24 cellular contexts compared by ENCODE assay signal in genomic region chr1:235552146-235552716, GRCh38. TPM values are rescaled to one million over a fixed set of nuclear protein-coding genes. Genes with fewer than 3 reads are reported as not detected.
A peak's percentile ranks its signal among the peaks of the same experiment; 100 is the strongest.
DNase-seq lines count a peak whose midpoint lies in the region; ATAC-seq, FAIRE-seq and TF ChIP-seq lines count a peak whose summit lies in the region.
"Had no signal": no experiment of that assay in that cellular context is flagged by ENCODE, and none has a peak within 500 bp of the region (broad histone marks: within the 10 kb centered on the region; RNA-seq: fewer than 3 reads in every experiment).

No MANE protein-coding gene starts in this region.

- TF ChIP-seq POLR2A in gastroesophageal sphincter (IDR thresholded peaks at IDR 0.05): no peak

- ATAC-seq in gastroesophageal sphincter (peak; percentile 10), GM21360 (IDR thresholded peaks at IDR 0.05; ENCODE audit: unreplicated experiment) (no peak), HG03457 (IDR thresholded peaks at IDR 0.05; ENCODE audit: unreplicated experiment) (no peak)
- ATAC-seq: left lung; right lobe of liver; stimulated activated naive CD8-positive, alpha-beta T cell treated with anti-CD3 and anti-CD28 coated beads, Interleukin-15, amount 100 ng/mL, for 72 hours had no signal

- no peak overlapping the region for H3K4me3 ChIP-seq in HEK293 (ENCODE audit: low read depth, low read length)
- no peak overlapping the region for H3K4me3 ChIP-seq in gastroesophageal sphincter
- H3K4me3 ChIP-seq in neuronal stem cell (ENCODE audit: low read length in 2 of 2): no peak overlapping the region
- H3K4me3 ChIP-seq: GM23248, left lung, right lobe of liver had no signal

- POLR2A ChIA-PET in HEK293 (lab: Yijun Ruan, JAX): no interaction called here

- H3K18ac ChIP-seq in neuronal stem cell (ENCODE audit: low read length): no peak overlapping the region

- H3K27me3 ChIP-seq in gastroesophageal sphincter: peaks cover under 1% of the 10 kb centered on the region
- no peaks in the 10 kb centered on the region for H3K27me3 ChIP-seq in neuronal stem cell (ENCODE audit: control insufficient read depth in 3 of 3, insufficient read depth in 3 of 3, low read depth in 1 of 3, low read length in 3 of 3)
- H3K27me3 ChIP-seq: left lung, right lobe of liver had no signal

- no peak overlapping the region for H3K4me2 ChIP-seq in neuronal stem cell (ENCODE audit: insufficient read depth, low read length, poor library complexity, severe bottlenecking)

- no peaks in the 10 kb centered on the region for H3K79me1 ChIP-seq in neuronal stem cell (ENCODE audit: low read depth, low read length)

- H2BK15ac ChIP-seq in neuronal stem cell (ENCODE audit: low read length): no peak overlapping the region

- TF ChIP-seq CTCF in D721Med (IDR thresholded peaks at IDR 0.05; ENCODE audit: insufficient read depth, missing control alignments) (peak; percentile 13), HEK293 (tag by site-specific recombination; IDR thresholded peaks at IDR 0.05) (no peak), gastroesophageal sphincter (IDR thresholded peaks at IDR 0.05) (no peak)

- H3K14ac ChIP-seq in neuronal stem cell (ENCODE audit: low read length): peak overlapping the region; percentile 39

- no peak overlapping the region for H2AK5ac ChIP-seq in neuronal stem cell (ENCODE audit: low read depth, low read length)

- H3K23ac ChIP-seq in neuronal stem cell (ENCODE audit: low read depth, low read length, poor library complexity): no peak overlapping the region

- H3K27ac ChIP-seq in HEK293 (ENCODE audit: extremely low read depth, low read depth, low read length): no peak overlapping the region
- no peak overlapping the region for H3K27ac ChIP-seq in gastroesophageal sphincter
- H3K27ac ChIP-seq in neuronal stem cell (replicated peaks; ENCODE audit: low read length): no peak overlapping the region
- H3K27ac ChIP-seq: GM23248, left lung, right lobe of liver had no signal

- no peak for TF ChIP-seq EP300 in gastroesophageal sphincter (IDR thresholded peaks at IDR 0.05)

- no peak overlapping the region for H4K91ac ChIP-seq in neuronal stem cell (ENCODE audit: low read depth, low read length, poor library complexity)

- H3K9me3 ChIP-seq in HEK293 (ENCODE audit: control insufficient read depth, insufficient read depth, low read depth, low read length) (no peaks in the 10 kb centered on the region), gastroesophageal sphincter (no peaks in the 10 kb centered on the region), neuronal stem cell (replicated peaks in 1 of 2; ENCODE audit: control insufficient read depth in 2 of 2, insufficient read depth in 1 of 2, low read depth in 1 of 2, low read length in 2 of 2) (no peaks in the 10 kb centered on the region)
- H3K9me3 ChIP-seq: left lung, right lobe of liver had no signal

- FAIRE-seq in D721Med (lab: Jason Lieb, UNC): no peak
- FAIRE-seq: islet of Langerhans had no signal

- no peak overlapping the region for H2BK12ac ChIP-seq in neuronal stem cell (ENCODE audit: low read length)

- CTCF ChIA-PET in HEK293 (lab: Yijun Ruan, JAX): interaction anchor here (0.6 kb wide), 1 partner anchor 47 kb away, joined by 3 read pairs; no protein-coding TSS in a partner anchor

- H2BK5ac ChIP-seq in neuronal stem cell (ENCODE audit: low read length): no peak overlapping the region

- no peaks in the 10 kb centered on the region for H3K36me3 ChIP-seq in HEK293 (ENCODE audit: control insufficient read depth in 2 of 2, insufficient read depth in 1 of 2, low read length in 2 of 2)
- H3K36me3 ChIP-seq in gastroesophageal sphincter: no peaks in the 10 kb centered on the region
- peaks cover 0 to 32% of the 10 kb centered on the region in 2 donors for H3K36me3 ChIP-seq in neuronal stem cell (replicated peaks in 1 of 2; ENCODE audit: control insufficient read depth in 2 of 2, insufficient read depth in 2 of 2, low read length in 2 of 2)
- H3K36me3 ChIP-seq: left lung, right lobe of liver had no signal

- no peak overlapping the region for H2AFZ ChIP-seq in neuronal stem cell (ENCODE audit: low read length)
- H2AFZ ChIP-seq: GM23248 had no signal

- no peak for DNase-seq in D721Med (ENCODE audit: insufficient read length, low spot score)
- DNase-seq in neuronal stem cell (ENCODE audit: low spot score): no peak
- no peak for DNase-seq in SW 1271 (lab: John Stamatoyannopoulos, UW)
- DNase-seq: activated CD4-positive, alpha-beta T cell treated with anti-CD3 and anti-CD28 coated beads for 48 hours; activated naive CD8-positive, alpha-beta T cell treated with anti-CD3 and anti-CD28 coated beads for 36 hours; central memory CD4-positive, alpha-beta T cell; DND-41; erythroblast; GM23248; HFFc6; left lung; mesendoderm; NCI-H1048; NCI-H2171 treated with DMSO at 0.1 percent for 48 hours; NCI-H524 treated with DMSO at 0.1 percent for 48 hours; right lobe of liver; SHP77 treated with DMSO at 0.1 percent for 48 hours; stimulated activated CD8-positive, alpha-beta memory T cell treated with anti-CD3 and anti-CD28 coated beads, Interleukin-4, amount 100 ng/mL, for 48 hours; stimulated activated naive CD8-positive, alpha-beta T cell treated with anti-CD3 and anti-CD28 coated beads, Interleukin-15, amount 100 ng/mL, for 72 hours had no signal

- no peak overlapping the region for H3K9ac ChIP-seq in neuronal stem cell (ENCODE audit: low read depth, low read length, poor library complexity)
- H3K9ac ChIP-seq: GM23248 had no signal

- H3K4me1 ChIP-seq in HEK293 (ENCODE audit: control insufficient read depth, insufficient read depth, low read length): no peaks in the 10 kb centered on the region
- no peaks in the 10 kb centered on the region for H3K4me1 ChIP-seq in gastroesophageal sphincter
- peaks cover 0 to 3% of the 10 kb centered on the region in 2 donors for H3K4me1 ChIP-seq in neuronal stem cell (ENCODE audit: control insufficient read depth in 2 of 2, insufficient read depth in 1 of 2, low read depth in 1 of 2, low read length in 2 of 2)
- H3K4me1 ChIP-seq: left lung, right lobe of liver had no signal

- no peak overlapping the region for H4K8ac ChIP-seq in neuronal stem cell (ENCODE audit: low read depth, low read length)

- H2BK120ac ChIP-seq in neuronal stem cell (ENCODE audit: low read depth, low read length): no peak overlapping the region

- H3K4ac ChIP-seq in neuronal stem cell (ENCODE audit: low read length): no peak overlapping the region

- WGBS in gastroesophageal sphincter (ENCODE audit: low coverage in 1 of 2), 2 donors: 70% methylated on average over 2 to 9 of the region's 10 CpGs
- no CpG with 5 or more reads among the region's 10 CpGs for WGBS in neuronal stem cell (ENCODE audit: extremely low coverage in 2 of 2, insufficient read length in 2 of 2, insufficient replicate concordance in 1 of 2), 2 donors

TF ChIP-seq in HEK293, 187 proteins besides CTCF, POLR2A, EP300 and RAD21:
- peak; percentile 39; the same call in 1 of the 2 replicates for TF ChIP-seq ZNF600 (tag by site-specific recombination; IDR thresholded peaks at IDR 0.05)
- no peak for TF ChIP-seq ZIC2 (tag by site-specific recombination; IDR thresholded peaks at IDR 0.05)
TF ChIP-seq in HEK293: peak in this region for 1.

RNA-seq across cellular contexts. Expression of gene B3GALNT2, which starts 48.0 kb away (rescaled TPM):
- 10 to 100 TPM; 63.3 to 73.1 (median 70.6) TPM for total RNA-seq in gastroesophageal sphincter
- 14.7 TPM for polyA plus RNA-seq in neuronal stem cell (2013, experiment 1 of 2)
- 15.4 TPM for polyA plus RNA-seq in neuronal stem cell (2013, experiment 2 of 2)
